Comparison of ENCODE assay signal across 6 cellular contexts in genomic region chr19:46660601-46661019, GRCh38.
DNase-seq lines count a peak whose midpoint lies in the region; ATAC-seq and TF ChIP-seq lines count a peak whose summit lies in the region.

No MANE protein-coding gene starts in this region.

- TF ChIP-seq CTCF in SU-DHL-6 (IDR thresholded peaks at IDR 0.05; ENCODE audit: insufficient read depth, low read length, poor library complexity, severe bottlenecking) = no peak

- H3K9ac ChIP-seq in SU-DHL-6 (ENCODE audit: low read length) = peak overlapping the region; percentile 52

- DNase-seq in left kidney (ENCODE audit: low read depth, low spot score) (peak; percentile 75), putamen (ENCODE audit: low spot score) (no peak)

- H3K9me2 ChIP-seq in SU-DHL-6 (replicated peaks; ENCODE audit: insufficient read depth, low read length) = no peaks in the 10 kb centered on the region

- peak; percentile 6 for ATAC-seq in GM18511 (IDR thresholded peaks at IDR 0.05; ENCODE audit: unreplicated experiment)
- no peak for ATAC-seq in GM21526 (IDR thresholded peaks at IDR 0.05; ENCODE audit: low FRiP score, unreplicated experiment)
- ATAC-seq in HG03571 (IDR thresholded peaks at IDR 0.05; ENCODE audit: unreplicated experiment) = no peak

- no peak overlapping the region for H3K27ac ChIP-seq in SU-DHL-6 (ENCODE audit: low read depth, low read length)

- H3K9me3 ChIP-seq in SU-DHL-6 (ENCODE audit: insufficient read depth, low read length) = no peaks in the 10 kb centered on the region

- H3K27me3 ChIP-seq in SU-DHL-6 (ENCODE audit: low read length) = no peaks in the 10 kb centered on the region

- peak overlapping the region; percentile 53 for H3K4me3 ChIP-seq in SU-DHL-6 (ENCODE audit: insufficient read depth, low read length, poor library complexity, severe bottlenecking)

- H3F3A ChIP-seq in SU-DHL-6 (ENCODE audit: insufficient read depth) = peaks cover 4% of the 10 kb centered on the region

- H2AFZ ChIP-seq in SU-DHL-6 (ENCODE audit: low read depth, low read length, severe bottlenecking) = peak overlapping the region; percentile 84

- H4K20me1 ChIP-seq in SU-DHL-6 (ENCODE audit: low read depth, low read length) = no peaks in the 10 kb centered on the region

- H3K79me2 ChIP-seq in SU-DHL-6 (ENCODE audit: insufficient read depth, low read length) = no peaks in the 10 kb centered on the region

- peak overlapping the region; percentile 62 for H3K4me2 ChIP-seq in SU-DHL-6 (ENCODE audit: low read depth, low read length, poor library complexity, severe bottlenecking)

- H3K36me3 ChIP-seq in SU-DHL-6 (ENCODE audit: low read length) = no peaks in the 10 kb centered on the region
